Comparison of ENCODE assay signal across 22 cellular contexts in genomic region chr12:131494141-131494733, GRCh38.
"Had no signal": no experiment of that assay in that cellular context is flagged by ENCODE, and none has a peak within 500 bp of the region (broad histone marks: within the 10 kb centered on the region; RNA-seq: fewer than 3 reads in every experiment).

No MANE protein-coding gene starts in this region.

- H2AFZ ChIP-seq: parathyroid adenoma had no signal

- H3K4me1 ChIP-seq: gastroesophageal sphincter, parathyroid adenoma, prostate gland, right lobe of liver, tibial nerve had no signal

- H3K9me3 Mint-ChIP-seq: dendritic cell treated with granulocyte-macrophage colony-stimulating factor and Interleukin-4, amounts not matched to agents 40 ng/mL and 50 ng/mL, for 4 days; effector memory CD8-positive, alpha-beta T cell; immature natural killer cell; naive thymus-derived CD8-positive, alpha-beta T cell; stimulated activated memory B cell treated with anti-CD40 and anti-IgM and Interleukin-4, amounts not matched to agents 10 μg/mL and 1 μg/mL and 100 μg/mL, for 72 hours; stimulated activated naive CD8-positive, alpha-beta T cell treated with anti-CD3 and anti-CD28 coated beads, Interleukin-15, Interleukin-2, amounts not matched to agents 100 ng/mL and 50 ng/mL, for 24 hours had no signal

- H3K9ac ChIP-seq: parathyroid adenoma had no signal

- H3K4me3 ChIP-seq: esophagus squamous epithelium, gastroesophageal sphincter, mucosa of descending colon, prostate gland, right lobe of liver, tibial nerve had no signal

- FAIRE-seq: colon, kidney had no signal

- H3K36me3 Mint-ChIP-seq: immature natural killer cell; naive thymus-derived CD8-positive, alpha-beta T cell; stimulated activated memory B cell treated with anti-CD40 and anti-IgM and Interleukin-4, amounts not matched to agents 10 μg/mL and 1 μg/mL and 100 μg/mL, for 72 hours had no signal

- H3K79me2 ChIP-seq: parathyroid adenoma had no signal

- ATAC-seq: effector memory CD8-positive, alpha-beta T cell; gastroesophageal sphincter; left cardiac atrium; left ventricle myocardium superior; mucosa of descending colon; naive thymus-derived CD8-positive, alpha-beta T cell; stimulated activated memory B cell treated with anti-CD40 and anti-IgM and Interleukin-4, amounts not matched to agents 10 μg/mL and 1 μg/mL and 100 μg/mL, for 72 hours had no signal

- H3K4me1 Mint-ChIP-seq: immature natural killer cell had no signal

- DNase-seq: cerebellar nuclear complex; effector memory CD8-positive, alpha-beta T cell; esophagus squamous epithelium; foreskin fibroblast; immature natural killer cell; kidney; left cardiac atrium; left ventricle myocardium superior; mammary epithelial cell; mucosa of descending colon; naive thymus-derived CD8-positive, alpha-beta T cell; right lobe of liver; stimulated activated CD4-positive, alpha-beta T cell treated with anti-CD3 and anti-CD28 coated beads, Interleukin-4, amount 100 ng/mL, for 1 hour; stimulated activated CD8-positive, alpha-beta memory T cell treated with anti-CD3 and anti-CD28 coated beads, Interleukin-4, amount 100 ng/mL, for 48 hours had no signal

- H3K27me3 Mint-ChIP-seq: stimulated activated memory B cell treated with anti-CD40 and anti-IgM and Interleukin-4, amounts not matched to agents 10 μg/mL and 1 μg/mL and 100 μg/mL, for 72 hours; stimulated activated naive CD8-positive, alpha-beta T cell treated with anti-CD3 and anti-CD28 coated beads, Interleukin-15, Interleukin-2, amounts not matched to agents 100 ng/mL and 50 ng/mL, for 24 hours had no signal

- H3K9me3 ChIP-seq: esophagus squamous epithelium, gastroesophageal sphincter, mucosa of descending colon, prostate gland, right lobe of liver, tibial nerve had no signal

- H3K36me3 ChIP-seq: esophagus squamous epithelium, gastroesophageal sphincter, prostate gland, right lobe of liver, tibial nerve had no signal

- H3K27ac Mint-ChIP-seq: dendritic cell treated with granulocyte-macrophage colony-stimulating factor and Interleukin-4, amounts not matched to agents 40 ng/mL and 50 ng/mL, for 4 days; effector memory CD8-positive, alpha-beta T cell; immature natural killer cell; naive thymus-derived CD8-positive, alpha-beta T cell; stimulated activated memory B cell treated with anti-CD40 and anti-IgM and Interleukin-4, amounts not matched to agents 10 μg/mL and 1 μg/mL and 100 μg/mL, for 72 hours; stimulated activated naive CD8-positive, alpha-beta T cell treated with anti-CD3 and anti-CD28 coated beads, Interleukin-15, Interleukin-2, amounts not matched to agents 100 ng/mL and 50 ng/mL, for 24 hours had no signal

- H3K27ac ChIP-seq: esophagus squamous epithelium, gastroesophageal sphincter, parathyroid adenoma, prostate gland, right lobe of liver, tibial nerve had no signal

- H3K27me3 ChIP-seq: right lobe of liver, tibial nerve had no signal

- H3K4me3 Mint-ChIP-seq: dendritic cell treated with granulocyte-macrophage colony-stimulating factor and Interleukin-4, amounts not matched to agents 40 ng/mL and 50 ng/mL, for 4 days; effector memory CD8-positive, alpha-beta T cell; immature natural killer cell; naive thymus-derived CD8-positive, alpha-beta T cell; stimulated activated memory B cell treated with anti-CD40 and anti-IgM and Interleukin-4, amounts not matched to agents 10 μg/mL and 1 μg/mL and 100 μg/mL, for 72 hours; stimulated activated naive CD8-positive, alpha-beta T cell treated with anti-CD3 and anti-CD28 coated beads, Interleukin-15, Interleukin-2, amounts not matched to agents 100 ng/mL and 50 ng/mL, for 24 hours had no signal
